18 cellular contexts compared by ENCODE assay signal in the genomic region with DNA sequence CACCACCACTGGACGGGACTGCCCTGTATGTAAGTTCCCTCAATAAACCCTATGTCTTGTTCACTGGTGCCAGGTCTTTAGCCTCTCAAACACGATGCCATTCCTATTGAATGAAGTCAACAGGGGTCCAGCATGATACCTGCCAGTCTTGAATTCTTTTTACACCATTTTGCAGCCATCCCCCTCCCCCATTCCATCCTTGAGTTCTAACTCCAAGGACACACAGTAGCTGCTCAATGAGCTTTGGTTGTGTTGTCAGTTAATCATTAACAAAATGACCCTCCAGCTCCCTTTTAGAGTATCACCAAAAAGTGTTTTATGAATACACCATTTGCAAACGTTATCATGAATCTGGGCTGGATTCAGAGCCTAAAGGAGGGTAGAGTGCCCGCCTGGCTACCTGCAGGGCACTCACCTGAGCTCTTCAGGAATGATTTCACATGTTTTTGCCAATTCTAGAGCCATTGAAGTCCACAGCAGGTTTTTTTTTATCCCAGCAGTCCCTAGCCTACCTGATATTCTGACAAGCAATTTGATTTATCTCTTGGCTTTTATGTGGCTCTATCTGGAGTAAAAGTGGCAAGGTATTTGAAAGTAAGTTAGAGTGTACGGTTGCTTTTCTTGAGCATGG.
"Had no signal": no experiment of that assay in that cellular context is flagged by ENCODE, and none has a peak within 500 bp of the region (broad histone marks: within the 10 kb centered on the region; RNA-seq: fewer than 3 reads in every experiment).

No MANE protein-coding gene starts in this region.

- H2AFZ ChIP-seq: neural progenitor cell had no signal

- H3K27ac ChIP-seq: cardiac muscle cell, esophagus squamous epithelium, neural progenitor cell, sigmoid colon, spleen, thyroid gland, uterus had no signal

- H3K9me3 ChIP-seq: esophagus squamous epithelium, sigmoid colon, spleen, thyroid gland, uterus had no signal

- H3K9ac ChIP-seq: neural progenitor cell had no signal

- H3K27me3 ChIP-seq: cardiac muscle cell, esophagus squamous epithelium, neural progenitor cell, sigmoid colon, spleen, thyroid gland, uterus had no signal

- H3K4me3 ChIP-seq: cardiac muscle cell, esophagus squamous epithelium, neural progenitor cell, sigmoid colon, spleen, thyroid gland, uterus had no signal

- DNase-seq: activated B cell treated with CpG ODN at 0.5 μM for 24 hours; activated CD4-positive, alpha-beta memory T cell treated with anti-CD3 and anti-CD28 coated beads for 36 hours; activated CD4-positive, alpha-beta T cell treated with anti-CD3 and anti-CD28 coated beads for 4 hours; effector CD8-positive, alpha-beta T cell; esophagus squamous epithelium; left cardiac atrium; mammary epithelial cell; naive B cell; sigmoid colon; spleen; stimulated activated CD4-positive, alpha-beta T cell treated with anti-CD3 and anti-CD28 coated beads, Interleukin-4, amount 100 ng/mL, for 4 hours; stimulated activated naive B cell treated with anti-CD40 and anti-IgM and Interleukin-4, amounts not matched to agents 10 μg/mL and 1 μg/mL and 100 μg/mL, for 72 hours; T-cell; T-helper 9 cell; thyroid gland; uterus had no signal

- H3K4me1 ChIP-seq: sigmoid colon, spleen, uterus had no signal

- ATAC-seq: left cardiac atrium; stimulated activated naive B cell treated with anti-CD40 and anti-IgM and Interleukin-4, amounts not matched to agents 10 μg/mL and 1 μg/mL and 100 μg/mL, for 72 hours; T-cell had no signal

- H3K36me3 ChIP-seq: cardiac muscle cell, esophagus squamous epithelium, neural progenitor cell, sigmoid colon, spleen, thyroid gland, uterus had no signal

- H3K4me2 ChIP-seq: neural progenitor cell had no signal
